1 cellular context compared by ENCODE assay signal in genomic region chr14:22854963-22855724, GRCh38.
TF ChIP-seq lines count a peak whose summit lies in the region.

No MANE protein-coding gene starts in this region.

TF ChIP-seq in HepG2, 621 proteins besides CTCF, POLR2A, EP300 and RAD21 (continued from another document and continues in another):
- TF ChIP-seq, protein P1, sequence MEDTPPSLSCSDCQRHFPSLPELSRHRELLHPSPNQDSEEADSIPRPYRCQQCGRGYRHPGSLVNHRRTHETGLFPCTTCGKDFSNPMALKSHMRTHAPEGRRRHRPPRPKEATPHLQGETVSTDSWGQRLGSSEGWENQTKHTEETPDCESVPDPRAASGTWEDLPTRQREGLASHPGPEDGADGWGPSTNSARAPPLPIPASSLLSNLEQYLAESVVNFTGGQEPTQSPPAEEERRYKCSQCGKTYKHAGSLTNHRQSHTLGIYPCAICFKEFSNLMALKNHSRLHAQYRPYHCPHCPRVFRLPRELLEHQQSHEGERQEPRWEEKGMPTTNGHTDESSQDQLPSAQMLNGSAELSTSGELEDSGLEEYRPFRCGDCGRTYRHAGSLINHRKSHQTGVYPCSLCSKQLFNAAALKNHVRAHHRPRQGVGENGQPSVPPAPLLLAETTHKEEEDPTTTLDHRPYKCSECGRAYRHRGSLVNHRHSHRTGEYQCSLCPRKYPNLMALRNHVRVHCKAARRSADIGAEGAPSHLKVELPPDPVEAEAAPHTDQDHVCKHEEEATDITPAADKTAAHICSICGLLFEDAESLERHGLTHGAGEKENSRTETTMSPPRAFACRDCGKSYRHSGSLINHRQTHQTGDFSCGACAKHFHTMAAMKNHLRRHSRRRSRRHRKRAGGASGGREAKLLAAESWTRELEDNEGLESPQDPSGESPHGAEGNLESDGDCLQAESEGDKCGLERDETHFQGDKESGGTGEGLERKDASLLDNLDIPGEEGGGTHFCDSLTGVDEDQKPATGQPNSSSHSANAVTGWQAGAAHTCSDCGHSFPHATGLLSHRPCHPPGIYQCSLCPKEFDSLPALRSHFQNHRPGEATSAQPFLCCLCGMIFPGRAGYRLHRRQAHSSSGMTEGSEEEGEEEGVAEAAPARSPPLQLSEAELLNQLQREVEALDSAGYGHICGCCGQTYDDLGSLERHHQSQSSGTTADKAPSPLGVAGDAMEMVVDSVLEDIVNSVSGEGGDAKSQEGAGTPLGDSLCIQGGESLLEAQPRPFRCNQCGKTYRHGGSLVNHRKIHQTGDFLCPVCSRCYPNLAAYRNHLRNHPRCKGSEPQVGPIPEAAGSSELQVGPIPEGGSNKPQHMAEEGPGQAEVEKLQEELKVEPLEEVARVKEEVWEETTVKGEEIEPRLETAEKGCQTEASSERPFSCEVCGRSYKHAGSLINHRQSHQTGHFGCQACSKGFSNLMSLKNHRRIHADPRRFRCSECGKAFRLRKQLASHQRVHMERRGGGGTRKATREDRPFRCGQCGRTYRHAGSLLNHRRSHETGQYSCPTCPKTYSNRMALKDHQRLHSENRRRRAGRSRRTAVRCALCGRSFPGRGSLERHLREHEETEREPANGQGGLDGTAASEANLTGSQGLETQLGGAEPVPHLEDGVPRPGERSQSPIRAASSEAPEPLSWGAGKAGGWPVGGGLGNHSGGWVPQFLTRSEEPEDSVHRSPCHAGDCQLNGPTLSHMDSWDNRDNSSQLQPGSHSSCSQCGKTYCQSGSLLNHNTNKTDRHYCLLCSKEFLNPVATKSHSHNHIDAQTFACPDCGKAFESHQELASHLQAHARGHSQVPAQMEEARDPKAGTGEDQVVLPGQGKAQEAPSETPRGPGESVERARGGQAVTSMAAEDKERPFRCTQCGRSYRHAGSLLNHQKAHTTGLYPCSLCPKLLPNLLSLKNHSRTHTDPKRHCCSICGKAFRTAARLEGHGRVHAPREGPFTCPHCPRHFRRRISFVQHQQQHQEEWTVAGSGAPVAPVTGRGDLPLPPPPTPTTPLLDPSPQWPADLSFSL (CRISPR knock-in tag; IDR thresholded peaks at IDR 0.05) = no peak
- TF ChIP-seq, protein P2, sequence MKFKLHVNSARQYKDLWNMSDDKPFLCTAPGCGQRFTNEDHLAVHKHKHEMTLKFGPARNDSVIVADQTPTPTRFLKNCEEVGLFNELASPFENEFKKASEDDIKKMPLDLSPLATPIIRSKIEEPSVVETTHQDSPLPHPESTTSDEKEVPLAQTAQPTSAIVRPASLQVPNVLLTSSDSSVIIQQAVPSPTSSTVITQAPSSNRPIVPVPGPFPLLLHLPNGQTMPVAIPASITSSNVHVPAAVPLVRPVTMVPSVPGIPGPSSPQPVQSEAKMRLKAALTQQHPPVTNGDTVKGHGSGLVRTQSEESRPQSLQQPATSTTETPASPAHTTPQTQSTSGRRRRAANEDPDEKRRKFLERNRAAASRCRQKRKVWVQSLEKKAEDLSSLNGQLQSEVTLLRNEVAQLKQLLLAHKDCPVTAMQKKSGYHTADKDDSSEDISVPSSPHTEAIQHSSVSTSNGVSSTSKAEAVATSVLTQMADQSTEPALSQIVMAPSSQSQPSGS (CRISPR knock-in tag; IDR thresholded peaks at IDR 0.05) = no peak
- no peak for TF ChIP-seq DDIT3 (CRISPR knock-in tag; IDR thresholded peaks at IDR 0.05)
- no peak for TF ChIP-seq TEAD3 (CRISPR knock-in tag; optimal IDR thresholded peaks at IDR 0.05; ENCODE audit: borderline replicate concordance)
- peak; percentile 46; the same call in 1 of the 2 replicates for TF ChIP-seq SATB2 (CRISPR knock-in tag; IDR thresholded peaks at IDR 0.05)
- no peak for TF ChIP-seq SP2 (CRISPR knock-in tag; IDR thresholded peaks at IDR 0.05)
- TF ChIP-seq ZGPAT (CRISPR knock-in tag; IDR thresholded peaks at IDR 0.05) = peak; percentile 50; the same call in 1 of the 2 replicates
- TF ChIP-seq BCL6 (CRISPR knock-in tag; IDR thresholded peaks at IDR 0.05) = no peak
- TF ChIP-seq ZNF570 (CRISPR knock-in tag; IDR thresholded peaks at IDR 0.05; ENCODE audit: borderline replicate concordance) = no peak
- TF ChIP-seq ZBTB37 (CRISPR knock-in tag; IDR thresholded peaks at IDR 0.05) = 0 out of 2 replicates have a peak, but pooled peaks have one; percentile 24
- no peak for TF ChIP-seq REL (CRISPR knock-in tag; conservative IDR thresholded peaks at IDR 0.05)
- TF ChIP-seq MEIS2 (CRISPR knock-in tag; IDR thresholded peaks at IDR 0.05) = peak; percentile 58; the same call in 1 of the 2 replicates
- TF ChIP-seq ZNF816 (CRISPR knock-in tag; IDR thresholded peaks at IDR 0.05; ENCODE audit: borderline replicate concordance) = no peak
- peak; percentile 40; the same call in 1 of the 2 replicates for TF ChIP-seq ZNF766 (CRISPR knock-in tag; IDR thresholded peaks at IDR 0.05; ENCODE audit: borderline replicate concordance)
- TF ChIP-seq, protein P3, sequence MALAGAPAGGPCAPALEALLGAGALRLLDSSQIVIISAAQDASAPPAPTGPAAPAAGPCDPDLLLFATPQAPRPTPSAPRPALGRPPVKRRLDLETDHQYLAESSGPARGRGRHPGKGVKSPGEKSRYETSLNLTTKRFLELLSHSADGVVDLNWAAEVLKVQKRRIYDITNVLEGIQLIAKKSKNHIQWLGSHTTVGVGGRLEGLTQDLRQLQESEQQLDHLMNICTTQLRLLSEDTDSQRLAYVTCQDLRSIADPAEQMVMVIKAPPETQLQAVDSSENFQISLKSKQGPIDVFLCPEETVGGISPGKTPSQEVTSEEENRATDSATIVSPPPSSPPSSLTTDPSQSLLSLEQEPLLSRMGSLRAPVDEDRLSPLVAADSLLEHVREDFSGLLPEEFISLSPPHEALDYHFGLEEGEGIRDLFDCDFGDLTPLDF (CRISPR knock-in tag; IDR thresholded peaks at IDR 0.05) = no peak
- no peak for TF ChIP-seq ZC3H13 (CRISPR knock-in tag; IDR thresholded peaks at IDR 0.05)
- TF ChIP-seq NFE2 (CRISPR knock-in tag; IDR thresholded peaks at IDR 0.05) = no peak
- TF ChIP-seq HNF4A (CRISPR knock-in tag; IDR thresholded peaks at IDR 0.05) = no peak
- TF ChIP-seq ZNF263 (CRISPR knock-in tag; IDR thresholded peaks at IDR 0.05) = no peak
- no peak for TF ChIP-seq SRSF1 (optimal IDR thresholded peaks at IDR 0.05; ENCODE audit: low read depth, low read length)
- TF ChIP-seq ESRRA (CRISPR knock-in tag; IDR thresholded peaks at IDR 0.05; ENCODE audit: low read depth) = no peak
- TF ChIP-seq, protein P4, sequence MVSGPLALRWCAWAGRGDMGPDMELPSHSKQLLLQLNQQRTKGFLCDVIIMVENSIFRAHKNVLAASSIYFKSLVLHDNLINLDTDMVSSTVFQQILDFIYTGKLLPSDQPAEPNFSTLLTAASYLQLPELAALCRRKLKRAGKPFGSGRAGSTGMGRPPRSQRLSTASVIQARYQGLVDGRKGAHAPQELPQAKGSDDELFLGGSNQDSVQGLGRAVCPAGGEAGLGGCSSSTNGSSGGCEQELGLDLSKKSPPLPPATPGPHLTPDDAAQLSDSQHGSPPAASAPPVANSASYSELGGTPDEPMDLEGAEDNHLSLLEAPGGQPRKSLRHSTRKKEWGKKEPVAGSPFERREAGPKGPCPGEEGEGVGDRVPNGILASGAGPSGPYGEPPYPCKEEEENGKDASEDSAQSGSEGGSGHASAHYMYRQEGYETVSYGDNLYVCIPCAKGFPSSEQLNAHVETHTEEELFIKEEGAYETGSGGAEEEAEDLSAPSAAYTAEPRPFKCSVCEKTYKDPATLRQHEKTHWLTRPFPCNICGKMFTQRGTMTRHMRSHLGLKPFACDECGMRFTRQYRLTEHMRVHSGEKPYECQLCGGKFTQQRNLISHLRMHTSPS (CRISPR knock-in tag; IDR thresholded peaks at IDR 0.05; ENCODE audit: low read depth) = no peak
- no peak for TF ChIP-seq HOXA5 (CRISPR knock-in tag; IDR thresholded peaks at IDR 0.05)
- TF ChIP-seq HNRNPUL1 (IDR thresholded peaks at IDR 0.05; ENCODE audit: low read depth, low read length) = no peak
- no peak for TF ChIP-seq ZNF280D (CRISPR knock-in tag; IDR thresholded peaks at IDR 0.05)
- TF ChIP-seq ZNF367 (CRISPR knock-in tag; IDR thresholded peaks at IDR 0.05; ENCODE audit: borderline replicate concordance) = no peak
- TF ChIP-seq ZNF281 (CRISPR knock-in tag; IDR thresholded peaks at IDR 0.05; ENCODE audit: borderline replicate concordance) = no peak
